In genomic region chr17:78748048-78748729, GRCh38 we compare ENCODE assay signal across 8 cellular contexts. TPM values are rescaled to one million over a fixed set of nuclear protein-coding genes. Genes with fewer than 3 reads are reported as not detected.
DNase-seq lines count a peak whose midpoint lies in the region; ATAC-seq and TF ChIP-seq lines count a peak whose summit lies in the region.

No MANE protein-coding gene starts in this region.

- no peak overlapping the region for H2AFZ ChIP-seq in DND-41 (ENCODE audit: low read depth, low read length)
- H2AFZ ChIP-seq in GM23338 = no peak overlapping the region

- H3K36me3 Mint-ChIP-seq in GM23338 (ENCODE audit: low read depth) = no peaks in the 10 kb centered on the region
- H3K36me3 Mint-ChIP-seq in activated CD8-positive, alpha-beta T cell treated with anti-CD3 and anti-CD28 coated beads, Interleukin-2, amount 10 ng/mL, durations not matched to agents 7 days and 5 days (ENCODE audit: low read depth) = peaks cover 36% of the 10 kb centered on the region

- H3K27ac ChIP-seq in DND-41 (ENCODE audit: low read length) = peak overlapping the region; percentile 28; the same call in 1 of the 2 replicates
- no peak overlapping the region for H3K27ac ChIP-seq in GM23338 (ENCODE audit: low read depth)
- H3K27ac ChIP-seq in left lung = peak overlapping the region; percentile 79 to 94

- no peak for DNase-seq in DND-41
- DNase-seq in GM23338 (ENCODE audit: low spot score) = no peak
- peak; percentile 68 for DNase-seq in activated CD8-positive, alpha-beta T cell treated with anti-CD3 and anti-CD28 coated beads, Interleukin-2, amount 10 ng/mL, durations not matched to agents 7 days and 5 days
- DNase-seq in left lung = peak in 1 of 2 donors; percentile 59
- DNase-seq in GM10266 (ENCODE audit: extremely low spot score) = no peak
- DNase-seq in erythroblast (lab: John Stamatoyannopoulos, UW) = no peak

- H3K4me1 ChIP-seq in DND-41 (ENCODE audit: insufficient read depth, low read length) (peaks cover 24% of the 10 kb centered on the region), GM23338 (ENCODE audit: insufficient read depth) (peaks cover 8% of the 10 kb centered on the region), left lung (peaks cover 28 to 99% of the 10 kb centered on the region in 2 donors)

- H3K9me3 Mint-ChIP-seq in GM23338 = no peaks in the 10 kb centered on the region
- H3K9me3 Mint-ChIP-seq in activated CD8-positive, alpha-beta T cell treated with anti-CD3 and anti-CD28 coated beads, Interleukin-2, amount 10 ng/mL, durations not matched to agents 7 days and 5 days (ENCODE audit: insufficient read depth) = no peaks in the 10 kb centered on the region

- ATAC-seq in DND-41 (ENCODE audit: insufficient read depth, low read depth) = no peak
- no peak for ATAC-seq in GM23338
- ATAC-seq in activated CD8-positive, alpha-beta T cell treated with anti-CD3 and anti-CD28 coated beads, Interleukin-2, amount 10 ng/mL, durations not matched to agents 7 days and 5 days = peak; percentile 47
- ATAC-seq in left lung = peak; percentile 38
- ATAC-seq in HG03045 (IDR thresholded peaks at IDR 0.05; ENCODE audit: unreplicated experiment) = no peak
- ATAC-seq in SK-N-SH treated with all-trans-retinoic acid at 6 μM for 48 hours = no peak

- H3K36me3 ChIP-seq in DND-41 (ENCODE audit: insufficient read depth, low read length) = no peaks in the 10 kb centered on the region
- H3K36me3 ChIP-seq in GM23338 (ENCODE audit: insufficient read depth) = no peaks in the 10 kb centered on the region
- no peaks in the 10 kb centered on the region for H3K36me3 ChIP-seq in left lung

- no peak overlapping the region for H3K4me3 ChIP-seq in DND-41 (ENCODE audit: low read depth in 1 of 2, low read length in 2 of 2)
- no peak overlapping the region for H3K4me3 ChIP-seq in GM23338
- no peak overlapping the region for H3K4me3 ChIP-seq in left lung

- H3K79me2 ChIP-seq in DND-41 (ENCODE audit: insufficient read depth, low read length) = peaks cover 34% of the 10 kb centered on the region
- 0 out of 2 replicates have a peak, but pooled peaks cover 9% of the 10 kb centered on the region for H3K79me2 ChIP-seq in GM23338 (replicated peaks; ENCODE audit: insufficient read depth)

- TF ChIP-seq CTCF in DND-41 (IDR thresholded peaks at IDR 0.05; ENCODE audit: borderline replicate concordance, extremely low read depth, low read length, poor library complexity, severe bottlenecking) (no peak), GM23338 (conservative IDR thresholded peaks at IDR 0.05; ENCODE audit: low read depth in 2 of 2) (no peak), left lung (IDR thresholded peaks at IDR 0.05) (no peak), GM10266 (IDR thresholded peaks at IDR 0.05; ENCODE audit: control insufficient read depth, insufficient read depth, low read depth, missing control alignments) (no peak)

- H4K20me1 ChIP-seq in DND-41 (ENCODE audit: insufficient read depth, low read length) (peaks cover 41% of the 10 kb centered on the region), GM23338 (replicated peaks; ENCODE audit: insufficient read depth) (no peaks in the 10 kb centered on the region; the same call in none of the 2 replicates)

- H3K9ac ChIP-seq in DND-41 (ENCODE audit: low read depth, low read length) = no peak overlapping the region

- TF ChIP-seq POLR2A in erythroblast (IDR thresholded peaks at IDR 0.05; ENCODE audit: low read length) = no peak

- no peaks in the 10 kb centered on the region for H3K9me3 ChIP-seq in DND-41 (ENCODE audit: insufficient read depth, low read length, severe bottlenecking)
- H3K9me3 ChIP-seq in left lung = no peaks in the 10 kb centered on the region

- no peaks in the 10 kb centered on the region for H3F3A ChIP-seq in GM23338 (replicated peaks; ENCODE audit: low read depth)

- H3K27me3 ChIP-seq in DND-41 (ENCODE audit: insufficient read depth, low read length, poor library complexity) = no peaks in the 10 kb centered on the region
- no peaks in the 10 kb centered on the region for H3K27me3 ChIP-seq in GM23338 (ENCODE audit: insufficient read depth)
- no peaks in the 10 kb centered on the region for H3K27me3 ChIP-seq in left lung

- H3K4me1 Mint-ChIP-seq in GM23338 = peaks cover 30% of the 10 kb centered on the region
- peaks cover 94% of the 10 kb centered on the region for H3K4me1 Mint-ChIP-seq in activated CD8-positive, alpha-beta T cell treated with anti-CD3 and anti-CD28 coated beads, Interleukin-2, amount 10 ng/mL, durations not matched to agents 7 days and 5 days (ENCODE audit: low read depth)

- H3K4me2 ChIP-seq in DND-41 (ENCODE audit: insufficient read depth, low read length) (peak overlapping the region; percentile 52), GM23338 (no peak overlapping the region)

- no peaks in the 10 kb centered on the region for H3K27me3 Mint-ChIP-seq in GM23338 (ENCODE audit: insufficient read depth, low read depth, poor library complexity)
- no peaks in the 10 kb centered on the region for H3K27me3 Mint-ChIP-seq in activated CD8-positive, alpha-beta T cell treated with anti-CD3 and anti-CD28 coated beads, Interleukin-2, amount 10 ng/mL, durations not matched to agents 7 days and 5 days (ENCODE audit: low read depth)

- no peaks in the 10 kb centered on the region for H3K9me2 ChIP-seq in GM23338 (ENCODE audit: insufficient read depth)

- POLR2A ChIA-PET in activated CD8-positive, alpha-beta T cell treated with anti-CD3 and anti-CD28 coated beads, Interleukin-2, amount 10 ng/mL, durations not matched to agents 7 days and 5 days (lab: Charles Lee) = interaction anchor here (0.7 to 4.0 kb wide), 13 partner anchors 11 to 530 kb away, joined by 3 to 39 read pairs (median 4); partner anchors contain the start of gene CYTH1

- CTCF ChIA-PET in activated CD8-positive, alpha-beta T cell treated with anti-CD3 and anti-CD28 coated beads, Interleukin-2, amount 10 ng/mL, durations not matched to agents 7 days and 5 days (lab: Charles Lee) = interaction anchor here (0.7 to 3.2 kb wide), 17 partner anchors 8 to 497 kb away, joined by 3 to 35 read pairs (median 5); no protein-coding TSS in a partner anchor

- H3K4me3 Mint-ChIP-seq in GM23338 = no peak overlapping the region
- H3K4me3 Mint-ChIP-seq in activated CD8-positive, alpha-beta T cell treated with anti-CD3 and anti-CD28 coated beads, Interleukin-2, amount 10 ng/mL, durations not matched to agents 7 days and 5 days = peak overlapping the region; percentile 65

- intact Hi-C loops in left lung (cut with DNase I) = no loop called here

- H3K27ac Mint-ChIP-seq in GM23338 = peak overlapping the region; percentile 33; the same call in 1 of the 2 replicates
- peak overlapping the region; percentile 84 for H3K27ac Mint-ChIP-seq in activated CD8-positive, alpha-beta T cell treated with anti-CD3 and anti-CD28 coated beads, Interleukin-2, amount 10 ng/mL, durations not matched to agents 7 days and 5 days

TF ChIP-seq in GM23338, 12 proteins besides CTCF, POLR2A, EP300 and RAD21 (continues in another document):
- TF ChIP-seq ZNF331 (CRISPR knock-in tag; IDR thresholded peaks at IDR 0.05; ENCODE audit: low read depth) = no peak
- TF ChIP-seq EZH2phosphoT487 (IDR thresholded peaks at IDR 0.05; ENCODE audit: unreplicated experiment) = no peak
- TF ChIP-seq STAT1 (IDR thresholded peaks at IDR 0.05; ENCODE audit: unreplicated experiment) = no peak
- TF ChIP-seq NANOG (IDR thresholded peaks at IDR 0.05; ENCODE audit: borderline replicate concordance) = no peak

TF ChIP-seq in SK-N-SH treated with all-trans-retinoic acid at 6 μM for 48 hours, 23 proteins besides CTCF, POLR2A, EP300 and RAD21:
- TF ChIP-seq ISL1 (CRISPR knock-in tag; IDR thresholded peaks at IDR 0.05) = no peak
- no peak for TF ChIP-seq ESRRG (CRISPR knock-in tag; IDR thresholded peaks at IDR 0.05)
- TF ChIP-seq BACH2 (CRISPR knock-in tag; IDR thresholded peaks at IDR 0.05; ENCODE audit: borderline replicate concordance) = no peak
- TF ChIP-seq CSDC2 (CRISPR knock-in tag; IDR thresholded peaks at IDR 0.05) = no peak
- no peak for TF ChIP-seq PATZ1 (CRISPR knock-in tag; IDR thresholded peaks at IDR 0.05; ENCODE audit: borderline replicate concordance)
- TF ChIP-seq CSRNP3 (CRISPR knock-in tag; IDR thresholded peaks at IDR 0.05) = no peak

RNA-seq across cellular contexts. Expression of gene CYTH1, which starts 33.9 kb away (rescaled TPM):
- 14.5 and 21.2 TPM in 2 replicates for total RNA-seq in GM23338 (2014; rRNA removed; shearing (Covaris generic))
- 12.2 and 13.8 TPM in 2 replicates for polyA plus RNA-seq in GM23338 (2016; fragmentation: Nextera tagmentation; extraction: Ambion mirVana)
- total RNA-seq in activated CD8-positive, alpha-beta T cell treated with anti-CD3 and anti-CD28 coated beads, Interleukin-2, amount 10 ng/mL, durations not matched to agents 7 days and 5 days = 100 to 1,000 TPM; 137 to 138 TPM
- 10 to 100 TPM; 65.1 to 96.1 TPM for total RNA-seq in left lung

Comparison
In these comparisons a context has a peak if more than half of its experiments do, and no peak if none do; other contexts are left out.
1. ATAC-seq: peak in activated CD8-positive, alpha-beta T cell treated with anti-CD3 and anti-CD28 coated beads, Interleukin-2, amount 10 ng/mL, durations not matched to agents 7 days and 5 days (single experiment) and left lung (single experiment); none in DND-41 (single experiment), GM23338 (single experiment), HG03045 (single experiment) and SK-N-SH treated with all-trans-retinoic acid at 6 μM for 48 hours (single experiment).